ENCODE assay signal across 30 cellular contexts in the genomic region with DNA sequence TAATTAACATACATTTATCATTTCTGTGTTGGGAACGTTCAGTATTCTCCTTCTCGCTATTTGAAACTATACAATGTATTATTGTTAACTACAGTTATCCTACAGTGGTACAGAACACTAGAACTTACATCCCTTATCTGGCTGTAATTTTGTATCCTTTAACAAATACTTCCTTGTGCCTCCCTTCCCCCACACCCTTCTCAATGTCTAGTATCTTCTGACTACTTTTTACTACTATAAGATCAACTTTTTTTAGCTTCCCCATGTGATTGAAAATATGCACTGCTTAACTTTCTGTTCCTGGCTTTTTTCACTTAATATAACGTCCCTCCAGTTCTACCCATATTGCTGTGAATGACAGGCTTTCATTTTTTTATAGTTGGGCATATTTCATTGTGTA.
"Had no signal": no experiment of that assay in that cellular context is flagged by ENCODE, and none has a peak within 500 bp of the region (broad histone marks: within the 10 kb centered on the region; RNA-seq: fewer than 3 reads in every experiment).

No MANE protein-coding gene starts in this region.

- DNase-seq: activated effector memory CD4-positive, alpha-beta T cell treated with anti-CD3 and anti-CD28 coated beads, Interleukin-2, amount 50 U/mL, for 16 hours; activated effector memory CD4-positive, alpha-beta T cell treated with Interleukin-2 at 50 U/mL for 16 hours; activated gamma-delta T cell; activated gamma-delta T cell treated with Interleukin-2 at 50 U/mL for 16 hours; activated naive CD4-positive, alpha-beta T cell; activated naive CD4-positive, alpha-beta T cell treated with anti-CD3 and anti-CD28 coated beads for 36 hours; activated naive CD4-positive, alpha-beta T cell treated with anti-CD3 and anti-CD28 coated beads, Interleukin-2, amount 10 ng/mL, durations not matched to agents 7 days and 5 days; activated naive CD4-positive, alpha-beta T cell treated with anti-CD3 and anti-CD28 coated beads, Interleukin-2, amount 50 U/mL, for 16 hours; activated naive CD4-positive, alpha-beta T cell treated with Interleukin-2 at 50 U/mL for 16 hours; activated naive CD8-positive, alpha-beta T cell treated with anti-CD3 and anti-CD28 coated beads for 36 hours; activated naive CD8-positive, alpha-beta T cell treated with anti-CD3 and anti-CD28 coated beads, Interleukin-2, amount 10 ng/mL, durations not matched to agents 7 days and 5 days; activated naive CD8-positive, alpha-beta T cell treated with anti-CD3 and anti-CD28 coated beads, Interleukin-2, amount 50 U/mL, for 24 hours; activated T-cell treated with anti-CD3 and anti-CD28 coated beads, Interleukin-2, amount 50 U/mL, for 1 hour; activated T-cell treated with anti-CD3 and anti-CD28 coated beads, Interleukin-2, amount 50 U/mL, for 24 hours; activated T-cell treated with anti-CD3 and anti-CD28 coated beads, Interleukin-2, amount 50 U/mL, for 4 hours; activated T-cell treated with anti-CD3 and anti-CD28 coated beads, Interleukin-2, amount 50 U/mL, for 48 hours; activated T-cell treated with anti-CD3 and anti-CD28 coated beads, Interleukin-2, amount 50 U/mL, for 72 hours; adrenal gland; amniotic stem cell; amygdala; anterior cingulate cortex; aorta; body of pancreas; brain microvascular endothelial cell; caudate nucleus; central memory CD4-positive, alpha-beta T cell; cerebellar nuclear complex had no signal

- H3K27ac ChIP-seq: adrenal gland, ascending aorta, body of pancreas, brain microvascular endothelial cell, breast epithelium, cardiac muscle cell had no signal

- H3K4me3 ChIP-seq: adrenal gland, ascending aorta, body of pancreas, breast epithelium, cardiac muscle cell had no signal

- H3K27me3 ChIP-seq: adrenal gland, ascending aorta, body of pancreas, brain microvascular endothelial cell, breast epithelium, cardiac muscle cell had no signal

- H3K36me3 ChIP-seq: adrenal gland, ascending aorta, brain microvascular endothelial cell, breast epithelium, cardiac muscle cell had no signal

- H3K9me3 ChIP-seq: adrenal gland, body of pancreas had no signal

- H3K4me1 ChIP-seq: adrenal gland, ascending aorta, body of pancreas, breast epithelium had no signal
